ENCODE assay signal across 21 cellular contexts in the genomic region with DNA sequence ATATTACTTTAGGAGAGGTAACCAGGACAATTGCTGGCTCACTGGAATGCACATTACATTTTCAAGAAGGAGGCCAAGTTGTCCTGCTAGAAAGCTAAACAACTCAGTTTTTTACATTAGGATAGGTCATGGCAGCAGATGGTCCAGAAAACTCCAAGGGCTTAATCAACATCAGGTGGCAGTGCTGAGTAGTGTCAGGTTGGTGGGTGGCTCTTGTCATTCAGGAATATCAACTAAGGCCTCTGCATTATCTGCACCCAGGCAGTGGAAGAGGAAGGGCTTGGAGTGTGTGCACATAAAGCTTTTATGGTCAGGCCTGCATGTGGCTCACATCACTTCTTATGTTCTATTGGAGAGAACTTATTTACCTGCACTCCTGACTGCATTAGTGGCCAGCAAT. TPM values are rescaled to one million over a fixed set of nuclear protein-coding genes. Genes with fewer than 3 reads are reported as not detected.
DNase-seq lines count a peak whose midpoint lies in the region; ATAC-seq, FAIRE-seq and TF ChIP-seq lines count a peak whose summit lies in the region.
"Had no signal": no experiment of that assay in that cellular context is flagged by ENCODE, and none has a peak within 500 bp of the region (broad histone marks: within the 10 kb centered on the region; RNA-seq: fewer than 3 reads in every experiment).

No MANE protein-coding gene starts in this region.

- TF ChIP-seq POLR2A in K562 (conservative IDR thresholded peaks at IDR 0.05): no peak

- peaks cover 0 to 6% (median 0%) of the 10 kb centered on the region in 4 donors for H3K4me1 Mint-ChIP-seq in CD4-positive, CD25-positive, alpha-beta regulatory T cell

- CTCF ChIA-PET in K562 (lab: Yijun Ruan, JAX; ENCODE audit: low intra/inter-chr PET ratio): no interaction called here

- H3K79me2 ChIP-seq in DND-41 (ENCODE audit: insufficient read depth, low read length) (no peaks in the 10 kb centered on the region), OCI-LY3 (ENCODE audit: low read length) (no peaks in the 10 kb centered on the region), K562 (ENCODE audit: control insufficient read depth, insufficient read depth, low read length) (no peaks in the 10 kb centered on the region)

- TF ChIP-seq EP300 in K562 (IDR thresholded peaks at IDR 0.05; ENCODE audit: low read length): no peak

- peak overlapping the region in 2 of 3 donors; percentile 9 to 37 for H3K27ac Mint-ChIP-seq in CD4-positive, CD25-positive, alpha-beta regulatory T cell
- H3K27ac Mint-ChIP-seq: CD4-positive, alpha-beta T cell; T-cell had no signal

- BruUV-seq in K562 (replicated peaks; lab: Mats Ljungman, UMichigan): no TSS peak

- H3K4me3 ChIP-seq in CD4-positive, CD25-positive, alpha-beta regulatory T cell (ENCODE audit: low read depth, low read length): no peak overlapping the region
- H3K4me3 ChIP-seq in DND-41 (ENCODE audit: low read depth in 1 of 2, low read length in 2 of 2) (no peak overlapping the region), OCI-LY3 (ENCODE audit: low read length) (no peak overlapping the region), K562 (no peak overlapping the region)
- H3K4me3 ChIP-seq: Peyer's patch had no signal

- peak; percentile 5 for TF ChIP-seq CTCF in DND-41 (IDR thresholded peaks at IDR 0.05; ENCODE audit: borderline replicate concordance, extremely low read depth, low read length, poor library complexity, severe bottlenecking)
- TF ChIP-seq CTCF in OCI-LY3 (IDR thresholded peaks at IDR 0.05; ENCODE audit: low read depth, low read length): peak; percentile 32; the same call in 1 of the 2 replicates
- peak in 1 of 3 experiments; percentile 18; a peak in 2 of 6 replicates for TF ChIP-seq CTCF in K562 (IDR thresholded peaks at IDR 0.05 in 2 of 3, conservative IDR thresholded peaks at IDR 0.05 in 1 of 3; ENCODE audit: insufficient read depth in 2 of 3, low read depth in 1 of 3, low read length in 3 of 3)

- no peak for DNase-seq in CD4-positive, CD25-positive, alpha-beta regulatory T cell
- DNase-seq in DND-41: no peak
- DNase-seq in K562 (ENCODE audit: extremely low read depth in 1 of 4, low spot score in 3 of 4): no peak
- no peak for DNase-seq in activated naive CD4-positive, alpha-beta T cell treated with anti-CD3 and anti-CD28 coated beads, Interleukin-2, amount 50 U/mL, for 16 hours
- no peak for DNase-seq in NCI-H524 treated with DMSO at 0.1 percent for 48 hours (lab: John Stamatoyannopoulos, UW)
- DNase-seq: Caco-2; CD4-positive, alpha-beta T cell; H7; NCI-H1048; NCI-H1436; NCI-H1930; NCI-H2171; Peyer's patch; SK-N-SH; T-cell had no signal

- in situ Hi-C loops in K562 (cut with MboI): no loop called here

- H2AFZ ChIP-seq in DND-41 (ENCODE audit: low read depth, low read length) (no peak overlapping the region), OCI-LY3 (ENCODE audit: low read depth, low read length) (no peak overlapping the region), K562 (ENCODE audit: low read depth, low read length) (no peak overlapping the region)

- H3K9ac ChIP-seq in DND-41 (ENCODE audit: low read depth, low read length): no peak overlapping the region
- no peak overlapping the region for H3K9ac ChIP-seq in OCI-LY3 (ENCODE audit: low read length)
- H3K9ac ChIP-seq in K562 (ENCODE audit: insufficient read depth in 1 of 2, low read depth in 2 of 2, low read length in 2 of 2): no peak overlapping the region
- H3K9ac ChIP-seq: KMS-11, SK-N-SH had no signal

- no peak overlapping the region for H3K4me3 Mint-ChIP-seq in CD4-positive, CD25-positive, alpha-beta regulatory T cell
- H3K4me3 Mint-ChIP-seq: CD4-positive, alpha-beta T cell; T-cell had no signal

- intact Hi-C loops in K562 (cut with micrococcal nuclease): no loop called here

- no peaks in the 10 kb centered on the region for H3K27me3 ChIP-seq in CD4-positive, CD25-positive, alpha-beta regulatory T cell (ENCODE audit: control insufficient read depth, insufficient read depth, low read length)
- no peaks in the 10 kb centered on the region for H3K27me3 ChIP-seq in DND-41 (ENCODE audit: insufficient read depth, low read length, poor library complexity)
- H3K27me3 ChIP-seq in OCI-LY3 (ENCODE audit: low read depth, low read length): no peaks in the 10 kb centered on the region
- H3K27me3 ChIP-seq in K562 (ENCODE audit: control insufficient read depth in 2 of 2, insufficient read depth in 2 of 2, low read length in 2 of 2): no peaks in the 10 kb centered on the region
- H3K27me3 ChIP-seq: Peyer's patch had no signal

- no peaks in the 10 kb centered on the region for H3K4me1 ChIP-seq in CD4-positive, CD25-positive, alpha-beta regulatory T cell (ENCODE audit: control insufficient read depth, insufficient read depth, low read length, poor library complexity, severe bottlenecking)
- H3K4me1 ChIP-seq in DND-41 (ENCODE audit: insufficient read depth, low read length) (no peaks in the 10 kb centered on the region), OCI-LY3 (ENCODE audit: low read length) (no peaks in the 10 kb centered on the region), K562 (replicated peaks in 1 of 2; ENCODE audit: control insufficient read depth in 2 of 2, insufficient read depth in 2 of 2, low read length in 2 of 2) (no peaks in the 10 kb centered on the region)
- H3K4me1 ChIP-seq: Caco-2, Peyer's patch had no signal

- no peaks in the 10 kb centered on the region for H3K9me1 ChIP-seq in K562 (ENCODE audit: control insufficient read depth, insufficient read depth, low read length)

- no peaks in the 10 kb centered on the region for H3K9me3 ChIP-seq in CD4-positive, CD25-positive, alpha-beta regulatory T cell (ENCODE audit: control insufficient read depth in 2 of 2, low read length in 2 of 2)
- H3K9me3 ChIP-seq in DND-41 (ENCODE audit: insufficient read depth, low read length, severe bottlenecking): no peaks in the 10 kb centered on the region
- H3K9me3 ChIP-seq in OCI-LY3 (ENCODE audit: insufficient read depth, low read length): no peaks in the 10 kb centered on the region
- no peaks in the 10 kb centered on the region for H3K9me3 ChIP-seq in K562 (replicated peaks; ENCODE audit: control insufficient read depth, insufficient read depth, low read depth, low read length)
- H3K9me3 ChIP-seq: Caco-2, Peyer's patch, SK-N-SH had no signal

- H4K20me1 ChIP-seq in DND-41 (ENCODE audit: insufficient read depth, low read length) (no peaks in the 10 kb centered on the region), OCI-LY3 (ENCODE audit: insufficient read depth, low read length) (no peaks in the 10 kb centered on the region), K562 (replicated peaks; ENCODE audit: control insufficient read depth, insufficient read depth, low read length) (no peaks in the 10 kb centered on the region)

- no peak for FAIRE-seq in K562 (lab: Jason Lieb, UNC)
- FAIRE-seq: GM12892 had no signal

- no peaks in the 10 kb centered on the region for H3K27me3 Mint-ChIP-seq in CD4-positive, CD25-positive, alpha-beta regulatory T cell
- H3K27me3 Mint-ChIP-seq: CD4-positive, alpha-beta T cell; T-cell had no signal

- no peak for ATAC-seq in CD4-positive, CD25-positive, alpha-beta regulatory T cell (ENCODE audit: low read depth in 2 of 2)
- no peak for ATAC-seq in DND-41 (ENCODE audit: insufficient read depth, low read depth)
- peak; percentile 62 for ATAC-seq in K562
- ATAC-seq in GM21786 (IDR thresholded peaks at IDR 0.05; ENCODE audit: unreplicated experiment): no peak
- ATAC-seq: T-cell had no signal

- no peak overlapping the region for H3K4me2 ChIP-seq in DND-41 (ENCODE audit: insufficient read depth, low read length)
- H3K4me2 ChIP-seq in OCI-LY3 (ENCODE audit: low read length): no peak overlapping the region
- H3K4me2 ChIP-seq in K562 (ENCODE audit: insufficient read depth, low read length): no peak overlapping the region
- H3K4me2 ChIP-seq: KMS-11, SK-N-SH had no signal

- H3K36me3 Mint-ChIP-seq in CD4-positive, CD25-positive, alpha-beta regulatory T cell: no peaks in the 10 kb centered on the region

- no peak overlapping the region for H3K27ac ChIP-seq in CD4-positive, CD25-positive, alpha-beta regulatory T cell (ENCODE audit: insufficient read depth, low read length, poor library complexity, severe bottlenecking)
- no peak overlapping the region for H3K27ac ChIP-seq in DND-41 (ENCODE audit: low read length)
- H3K27ac ChIP-seq in OCI-LY3 (ENCODE audit: low read length): no peak overlapping the region
- H3K27ac ChIP-seq in K562 (ENCODE audit: extremely low read depth, low read depth, low read length): no peak overlapping the region
- H3K27ac ChIP-seq: KMS-11, Peyer's patch had no signal

- H3K9me3 Mint-ChIP-seq in CD4-positive, CD25-positive, alpha-beta regulatory T cell: peaks cover 0 to 1% (median 0%) of the 10 kb centered on the region in 7 donors
- H3K9me3 Mint-ChIP-seq: CD4-positive, alpha-beta T cell had no signal

- no peaks in the 10 kb centered on the region for H3K36me3 ChIP-seq in CD4-positive, CD25-positive, alpha-beta regulatory T cell (ENCODE audit: control insufficient read depth, insufficient read depth, low read length)
- H3K36me3 ChIP-seq in DND-41 (ENCODE audit: insufficient read depth, low read length) (no peaks in the 10 kb centered on the region), OCI-LY3 (replicated peaks; ENCODE audit: low read depth, low read length) (no peaks in the 10 kb centered on the region), K562 (ENCODE audit: control insufficient read depth, insufficient read depth, low read length) (no peaks in the 10 kb centered on the region)
- H3K36me3 ChIP-seq: Peyer's patch had no signal

- POLR2A ChIA-PET in K562 (lab: Yijun Ruan, JAX): no interaction called here

- TF ChIP-seq RAD21 in K562 (CRISPR knock-in tag; conservative IDR thresholded peaks at IDR 0.05 in 1 of 2, IDR thresholded peaks at IDR 0.05 in 1 of 2): no peak

TF ChIP-seq in K562, 482 proteins besides CTCF, POLR2A, EP300 and RAD21 (continues in another document):
- TF ChIP-seq CBFA2T2 (conservative IDR thresholded peaks at IDR 0.05): no peak

RNA-seq across cellular contexts. Expression of a gene that starts 32.2 kb away (rescaled TPM):
- total RNA-seq in CD4-positive, CD25-positive, alpha-beta regulatory T cell: not detected
- not detected for polyA plus RNA-seq in CD4-positive, CD25-positive, alpha-beta regulatory T cell
- not detected in 2 replicates for total RNA-seq in K562 (2011; cell fraction: chromatin; rRNA removed; ENCODE audit: low replicate concordance)
- not detected in 2 replicates for total RNA-seq in K562 (2011; cell fraction: nucleolus; rRNA removed)
- not detected in 2 replicates for total RNA-seq in K562 (2011; cell fraction: nucleoplasm; rRNA removed)
- not detected in 2 replicates for total RNA-seq in K562 (2014; rRNA removed)
- not detected in 2 replicates for total RNA-seq in K562 (2014; rRNA removed; fragmentation: Illumina TruSeq; extraction: Trizol)
- total RNA-seq in K562 (2015; rRNA removed; fragmentation: Illumina TruSeq; extraction: Trizol): not detected in 2 replicates
- not detected in 2 replicates for total RNA-seq in K562 (2021)
- not detected in 2 replicates for polyA plus RNA-seq in K562 (2011; rRNA removed)
- not detected in 2 replicates for polyA plus RNA-seq in K562 (2011; cell fraction: cytosol; rRNA removed)
- polyA plus RNA-seq in K562 (2011; cell fraction: nucleus; rRNA removed): not detected in 2 replicates
- polyA plus RNA-seq in K562 (2012): not detected in 2 replicates
- polyA plus RNA-seq in K562 (2014; fragmentation: Illumina TruSeq; extraction: Trizol): not detected in 2 replicates
- not detected for polyA plus RNA-seq in K562 (2014; fragmentation: Nextera tagmentation; extraction: Ambion mirVana)
- polyA plus RNA-seq in K562 (2014; rRNA removed): not detected in 2 replicates
- polyA minus RNA-seq in K562 (2011; rRNA and poly(A)+ RNA removed): not detected in 2 replicates
- polyA minus RNA-seq in K562 (2011; cell fraction: cytosol; rRNA and poly(A)+ RNA removed): not detected in 2 replicates
- polyA minus RNA-seq in K562 (2011; cell fraction: nucleus; rRNA and poly(A)+ RNA removed): not detected in 2 replicates
- total RNA-seq: Caco-2; CD4-positive, alpha-beta T cell; H7; MCF 10A; Peyer's patch; T-cell had no signal
- polyA plus RNA-seq: AG04450, SK-N-SH had no signal
